31 cellular contexts compared by ENCODE assay signal in the genomic region with DNA sequence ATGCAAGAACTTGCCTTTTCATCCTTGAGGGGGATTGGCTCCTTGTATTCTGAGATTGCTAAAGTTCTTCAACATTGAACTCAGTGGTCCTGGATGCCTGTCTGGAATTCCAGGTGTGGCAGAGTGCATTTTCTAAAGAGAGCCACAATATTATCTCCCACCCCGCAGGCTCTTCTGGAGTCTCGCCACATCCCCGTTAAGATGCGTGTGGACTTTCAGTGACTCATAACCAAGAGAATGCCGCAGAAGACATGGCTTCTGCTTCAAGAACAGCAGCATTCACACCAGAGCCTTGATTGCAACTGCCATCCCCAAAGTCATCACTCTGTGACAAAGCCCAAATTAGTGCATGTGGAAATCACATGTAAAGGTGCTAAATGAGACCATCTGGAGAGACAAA.
"Had no signal": no experiment of that assay in that cellular context is flagged by ENCODE, and none has a peak within 500 bp of the region (broad histone marks: within the 10 kb centered on the region; RNA-seq: fewer than 3 reads in every experiment).

No MANE protein-coding gene starts in this region.

- H3K36me3 ChIP-seq: brain microvascular endothelial cell, cardiac muscle cell, Peyer's patch had no signal

- DNase-seq: activated B cell treated with CpG ODN at 0.5 μM for 24 hours; activated CD4-positive, alpha-beta memory T cell treated with anti-CD3 and anti-CD28 coated beads for 36 hours; activated CD4-positive, alpha-beta T cell treated with anti-CD3 and anti-CD28 coated beads for 4 hours; activated CD4-positive, alpha-beta T cell treated with anti-CD3 and anti-CD28 coated beads, Interleukin-2, amount 50 U/mL, for 1 hour; activated CD4-positive, CD25-positive, alpha-beta regulatory T cell treated with anti-CD3 and anti-CD28 coated beads, Interleukin-2, amount 50 U/mL, for 72 hours; activated CD8-positive, alpha-beta memory T cell treated with anti-CD3 and anti-CD28 coated beads, Interleukin-2, amount 50 U/mL, for 4 hours; activated effector memory CD4-positive, alpha-beta T cell treated with Interleukin-2 at 50 U/mL for 16 hours; activated naive CD4-positive, alpha-beta T cell treated with anti-CD3 and anti-CD28 coated beads, Interleukin-2, amount 10 ng/mL, durations not matched to agents 7 days and 5 days; activated naive CD8-positive, alpha-beta T cell treated with anti-CD3 and anti-CD28 coated beads, Interleukin-2, amount 50 U/mL, for 24 hours; activated T-cell treated with anti-CD3 and anti-CD28 coated beads, Interleukin-2, amount 50 U/mL, for 48 hours; anterior cingulate cortex; brain microvascular endothelial cell; Kasumi-1; NCI-H1105; NCI-H1417 treated with DMSO at 0.1 percent for 48 hours; NCI-H1694; NCI-H1930; NCI-H2081 treated with DMSO at 0.1 percent for 48 hours; NCI-H345; NCI-H524 treated with DMSO at 0.1 percent for 48 hours; NCI-H748 treated with DMSO at 0.1 percent for 48 hours; NK-92 treated with Interleukin-12 subunit alpha and Interleukin-12 subunit beta, amount 100 ng/mL, for 24 hours; PC-3; Peyer's patch; SW 1271; T-helper 1 cell; T-helper 2 cell; T-helper 9 cell had no signal

- H3K27ac ChIP-seq: brain microvascular endothelial cell, cardiac muscle cell, Peyer's patch, RWPE1, VCaP had no signal

- H3K27me3 ChIP-seq: brain microvascular endothelial cell, cardiac muscle cell, Peyer's patch had no signal

- H3K4me3 ChIP-seq: cardiac muscle cell, Peyer's patch had no signal

- H3K9me3 ChIP-seq: Peyer's patch had no signal

- H3K4me1 ChIP-seq: Peyer's patch had no signal
